8 cellular contexts compared by ENCODE assay signal in genomic region chr7:107527196-107527595, GRCh38. TPM values are rescaled to one million over a fixed set of nuclear protein-coding genes. Genes with fewer than 3 reads are reported as not detected.
"Had no signal": no experiment of that assay in that cellular context is flagged by ENCODE, and none has a peak within 500 bp of the region (broad histone marks: within the 10 kb centered on the region; RNA-seq: fewer than 3 reads in every experiment).

No MANE protein-coding gene starts in this region.

- H2AFZ ChIP-seq: GM23338 had no signal

- H3K27ac ChIP-seq: HL-60 had no signal

- H3K4me3 ChIP-seq: GM23338 had no signal

- ATAC-seq: GM23338, HepG2 had no signal

- H3K4me2 ChIP-seq: GM23338 had no signal

- DNase-seq: H9, HCEC 1CT had no signal

RNA-seq across cellular contexts. Expression of gene GPR22, which starts 57.3 kb away (rescaled TPM):
- total RNA-seq: GM23338, H1, H9, HepG2, HT1080 had no signal
- polyA plus RNA-seq: HepG2, IgD-negative memory B cell had no signal
